1 cellular context compared by ENCODE assay signal in the genomic region with DNA sequence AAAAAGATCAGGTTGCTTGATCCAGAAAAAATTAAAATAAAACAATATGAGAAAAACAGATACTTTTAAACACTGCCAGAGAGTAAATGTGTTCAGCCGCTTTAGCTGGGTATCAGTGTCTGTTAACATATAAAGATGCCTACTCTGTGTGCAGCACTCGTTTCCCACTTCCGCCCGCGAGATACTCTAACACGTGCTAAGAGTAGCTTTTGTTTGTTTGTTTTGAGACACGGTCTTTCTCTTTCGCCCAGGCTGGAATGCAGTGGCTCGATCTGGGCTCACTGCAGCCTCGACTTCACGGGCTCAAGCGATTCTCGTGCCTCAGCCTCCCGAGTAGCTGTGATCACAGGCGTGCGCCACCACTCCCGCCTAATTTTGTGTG.
TF ChIP-seq lines count a peak whose summit lies in the region.

No MANE protein-coding gene starts in this region.

TF ChIP-seq in HepG2, 621 proteins besides CTCF, POLR2A, EP300 and RAD21 (continues in another document):
- TF ChIP-seq MXI1 (IDR thresholded peaks at IDR 0.05; ENCODE audit: borderline replicate concordance, low read depth, low read length) (0 out of 3 replicates have a peak, but pooled peaks have one; percentile 7), ZFP36L2 (CRISPR knock-in tag; IDR thresholded peaks at IDR 0.05) (no peak), TOPORS (CRISPR knock-in tag; IDR thresholded peaks at IDR 0.05) (0 out of 2 replicates have a peak, but pooled peaks have one; percentile 21), ZNF556 (CRISPR knock-in tag; IDR thresholded peaks at IDR 0.05; ENCODE audit: borderline replicate concordance) (no peak), NAIF1 (CRISPR knock-in tag; IDR thresholded peaks at IDR 0.05; ENCODE audit: borderline replicate concordance) (0 out of 2 replicates have a peak, but pooled peaks have one; percentile 14), ZFX (CRISPR knock-in tag; IDR thresholded peaks at IDR 0.05; ENCODE audit: low read depth) (no peak), ZNF432 (CRISPR knock-in tag; IDR thresholded peaks at IDR 0.05; ENCODE audit: borderline replicate concordance) (no peak), SMAD3 (CRISPR knock-in tag; IDR thresholded peaks at IDR 0.05) (no peak), BRF2 (CRISPR knock-in tag; IDR thresholded peaks at IDR 0.05) (no peak), PHF5A (CRISPR knock-in tag; IDR thresholded peaks at IDR 0.05; ENCODE audit: low read depth, unreplicated experiment) (no peak), SRY (CRISPR knock-in tag; IDR thresholded peaks at IDR 0.05) (no peak), CHD4 (IDR thresholded peaks at IDR 0.05; ENCODE audit: borderline replicate concordance, low read length) (no peak), RXRB (CRISPR knock-in tag; IDR thresholded peaks at IDR 0.05; ENCODE audit: borderline replicate concordance) (no peak), ZNF263 (CRISPR knock-in tag; IDR thresholded peaks at IDR 0.05) (no peak), ZNF180 (CRISPR knock-in tag; IDR thresholded peaks at IDR 0.05; ENCODE audit: borderline replicate concordance, low read depth) (no peak), ZMYM2 (CRISPR knock-in tag; IDR thresholded peaks at IDR 0.05) (0 out of 2 replicates have a peak, but pooled peaks have one; percentile 51), ZNF737 (CRISPR knock-in tag; IDR thresholded peaks at IDR 0.05; ENCODE audit: borderline replicate concordance) (no peak), SIN3A (IDR thresholded peaks at IDR 0.05; ENCODE audit: borderline replicate concordance, low read depth, low read length) (peak; percentile 50; the same call in 1 of the 2 replicates), NR3C1 (CRISPR knock-in tag; IDR thresholded peaks at IDR 0.05) (no peak), ZBTB37 (CRISPR knock-in tag; IDR thresholded peaks at IDR 0.05) (no peak), ZNF543 (CRISPR knock-in tag; IDR thresholded peaks at IDR 0.05) (no peak), ZNF337 (CRISPR knock-in tag; IDR thresholded peaks at IDR 0.05; ENCODE audit: borderline replicate concordance, low read depth) (no peak), HDAC1 (CRISPR knock-in tag; IDR thresholded peaks at IDR 0.05) (0 out of 2 replicates have a peak, but pooled peaks have one; percentile 31), ZNF792 (CRISPR knock-in tag; IDR thresholded peaks at IDR 0.05) (0 out of 2 replicates have a peak, but pooled peaks have one; percentile 2), ZFP1 (CRISPR knock-in tag; IDR thresholded peaks at IDR 0.05) (no peak), ZBTB7A (CRISPR knock-in tag; IDR thresholded peaks at IDR 0.05) (no peak), TARDBP (CRISPR knock-in tag; IDR thresholded peaks at IDR 0.05) (no peak), HOXA3 (CRISPR knock-in tag; IDR thresholded peaks at IDR 0.05) (no peak), MTA3 (CRISPR knock-in tag; IDR thresholded peaks at IDR 0.05) (no peak), MEIS2 (CRISPR knock-in tag; IDR thresholded peaks at IDR 0.05) (no peak), ATAD3A (CRISPR knock-in tag; IDR thresholded peaks at IDR 0.05) (no peak), ZNF503 (CRISPR knock-in tag; IDR thresholded peaks at IDR 0.05) (0 out of 2 replicates have a peak, but pooled peaks have one; percentile 2), TFAP4 (IDR thresholded peaks at IDR 0.05; ENCODE audit: borderline replicate concordance, low read depth) (no peak), FOXP1 (IDR thresholded peaks at IDR 0.05) (no peak), FOXP1 (CRISPR knock-in tag; IDR thresholded peaks at IDR 0.05) (no peak), ZNF570 (CRISPR knock-in tag; IDR thresholded peaks at IDR 0.05; ENCODE audit: borderline replicate concordance) (no peak), ZNF547 (CRISPR knock-in tag; IDR thresholded peaks at IDR 0.05) (0 out of 2 replicates have a peak, but pooled peaks have one; percentile 0), HMG20B (CRISPR knock-in tag; conservative IDR thresholded peaks at IDR 0.05) (no peak), GTF2F1 (IDR thresholded peaks at IDR 0.05; ENCODE audit: low read length) (no peak)
- TF ChIP-seq, protein P1, sequence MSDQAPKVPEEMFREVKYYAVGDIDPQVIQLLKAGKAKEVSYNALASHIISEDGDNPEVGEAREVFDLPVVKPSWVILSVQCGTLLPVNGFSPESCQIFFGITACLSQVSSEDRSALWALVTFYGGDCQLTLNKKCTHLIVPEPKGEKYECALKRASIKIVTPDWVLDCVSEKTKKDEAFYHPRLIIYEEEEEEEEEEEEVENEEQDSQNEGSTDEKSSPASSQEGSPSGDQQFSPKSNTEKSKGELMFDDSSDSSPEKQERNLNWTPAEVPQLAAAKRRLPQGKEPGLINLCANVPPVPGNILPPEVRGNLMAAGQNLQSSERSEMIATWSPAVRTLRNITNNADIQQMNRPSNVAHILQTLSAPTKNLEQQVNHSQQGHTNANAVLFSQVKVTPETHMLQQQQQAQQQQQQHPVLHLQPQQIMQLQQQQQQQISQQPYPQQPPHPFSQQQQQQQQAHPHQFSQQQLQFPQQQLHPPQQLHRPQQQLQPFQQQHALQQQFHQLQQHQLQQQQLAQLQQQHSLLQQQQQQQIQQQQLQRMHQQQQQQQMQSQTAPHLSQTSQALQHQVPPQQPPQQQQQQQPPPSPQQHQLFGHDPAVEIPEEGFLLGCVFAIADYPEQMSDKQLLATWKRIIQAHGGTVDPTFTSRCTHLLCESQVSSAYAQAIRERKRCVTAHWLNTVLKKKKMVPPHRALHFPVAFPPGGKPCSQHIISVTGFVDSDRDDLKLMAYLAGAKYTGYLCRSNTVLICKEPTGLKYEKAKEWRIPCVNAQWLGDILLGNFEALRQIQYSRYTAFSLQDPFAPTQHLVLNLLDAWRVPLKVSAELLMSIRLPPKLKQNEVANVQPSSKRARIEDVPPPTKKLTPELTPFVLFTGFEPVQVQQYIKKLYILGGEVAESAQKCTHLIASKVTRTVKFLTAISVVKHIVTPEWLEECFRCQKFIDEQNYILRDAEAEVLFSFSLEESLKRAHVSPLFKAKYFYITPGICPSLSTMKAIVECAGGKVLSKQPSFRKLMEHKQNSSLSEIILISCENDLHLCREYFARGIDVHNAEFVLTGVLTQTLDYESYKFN (CRISPR knock-in tag; conservative IDR thresholded peaks at IDR 0.05) = no peak; the same call in 1 of the 2 replicates
- TF ChIP-seq, protein P2, sequence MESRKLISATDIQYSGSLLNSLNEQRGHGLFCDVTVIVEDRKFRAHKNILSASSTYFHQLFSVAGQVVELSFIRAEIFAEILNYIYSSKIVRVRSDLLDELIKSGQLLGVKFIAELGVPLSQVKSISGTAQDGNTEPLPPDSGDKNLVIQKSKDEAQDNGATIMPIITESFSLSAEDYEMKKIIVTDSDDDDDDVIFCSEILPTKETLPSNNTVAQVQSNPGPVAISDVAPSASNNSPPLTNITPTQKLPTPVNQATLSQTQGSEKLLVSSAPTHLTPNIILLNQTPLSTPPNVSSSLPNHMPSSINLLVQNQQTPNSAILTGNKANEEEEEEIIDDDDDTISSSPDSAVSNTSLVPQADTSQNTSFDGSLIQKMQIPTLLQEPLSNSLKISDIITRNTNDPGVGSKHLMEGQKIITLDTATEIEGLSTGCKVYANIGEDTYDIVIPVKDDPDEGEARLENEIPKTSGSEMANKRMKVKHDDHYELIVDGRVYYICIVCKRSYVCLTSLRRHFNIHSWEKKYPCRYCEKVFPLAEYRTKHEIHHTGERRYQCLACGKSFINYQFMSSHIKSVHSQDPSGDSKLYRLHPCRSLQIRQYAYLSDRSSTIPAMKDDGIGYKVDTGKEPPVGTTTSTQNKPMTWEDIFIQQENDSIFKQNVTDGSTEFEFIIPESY (CRISPR knock-in tag; IDR thresholded peaks at IDR 0.05) = no peak
- TF ChIP-seq, protein P3, sequence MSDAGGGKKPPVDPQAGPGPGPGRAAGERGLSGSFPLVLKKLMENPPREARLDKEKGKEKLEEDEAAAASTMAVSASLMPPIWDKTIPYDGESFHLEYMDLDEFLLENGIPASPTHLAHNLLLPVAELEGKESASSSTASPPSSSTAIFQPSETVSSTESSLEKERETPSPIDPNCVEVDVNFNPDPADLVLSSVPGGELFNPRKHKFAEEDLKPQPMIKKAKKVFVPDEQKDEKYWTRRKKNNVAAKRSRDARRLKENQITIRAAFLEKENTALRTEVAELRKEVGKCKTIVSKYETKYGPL (CRISPR knock-in tag; IDR thresholded peaks at IDR 0.05) = no peak
- TF ChIP-seq, protein P4, sequence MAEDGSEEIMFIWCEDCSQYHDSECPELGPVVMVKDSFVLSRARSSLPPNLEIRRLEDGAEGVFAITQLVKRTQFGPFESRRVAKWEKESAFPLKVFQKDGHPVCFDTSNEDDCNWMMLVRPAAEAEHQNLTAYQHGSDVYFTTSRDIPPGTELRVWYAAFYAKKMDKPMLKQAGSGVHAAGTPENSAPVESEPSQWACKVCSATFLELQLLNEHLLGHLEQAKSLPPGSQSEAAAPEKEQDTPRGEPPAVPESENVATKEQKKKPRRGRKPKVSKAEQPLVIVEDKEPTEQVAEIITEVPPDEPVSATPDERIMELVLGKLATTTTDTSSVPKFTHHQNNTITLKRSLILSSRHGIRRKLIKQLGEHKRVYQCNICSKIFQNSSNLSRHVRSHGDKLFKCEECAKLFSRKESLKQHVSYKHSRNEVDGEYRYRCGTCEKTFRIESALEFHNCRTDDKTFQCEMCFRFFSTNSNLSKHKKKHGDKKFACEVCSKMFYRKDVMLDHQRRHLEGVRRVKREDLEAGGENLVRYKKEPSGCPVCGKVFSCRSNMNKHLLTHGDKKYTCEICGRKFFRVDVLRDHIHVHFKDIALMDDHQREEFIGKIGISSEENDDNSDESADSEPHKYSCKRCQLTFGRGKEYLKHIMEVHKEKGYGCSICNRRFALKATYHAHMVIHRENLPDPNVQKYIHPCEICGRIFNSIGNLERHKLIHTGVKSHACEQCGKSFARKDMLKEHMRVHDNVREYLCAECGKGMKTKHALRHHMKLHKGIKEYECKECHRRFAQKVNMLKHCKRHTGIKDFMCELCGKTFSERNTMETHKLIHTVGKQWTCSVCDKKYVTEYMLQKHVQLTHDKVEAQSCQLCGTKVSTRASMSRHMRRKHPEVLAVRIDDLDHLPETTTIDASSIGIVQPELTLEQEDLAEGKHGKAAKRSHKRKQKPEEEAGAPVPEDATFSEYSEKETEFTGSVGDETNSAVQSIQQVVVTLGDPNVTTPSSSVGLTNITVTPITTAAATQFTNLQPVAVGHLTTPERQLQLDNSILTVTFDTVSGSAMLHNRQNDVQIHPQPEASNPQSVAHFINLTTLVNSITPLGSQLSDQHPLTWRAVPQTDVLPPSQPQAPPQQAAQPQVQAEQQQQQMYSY (CRISPR knock-in tag; IDR thresholded peaks at IDR 0.05) = no peak
- TF ChIP-seq, protein P5, sequence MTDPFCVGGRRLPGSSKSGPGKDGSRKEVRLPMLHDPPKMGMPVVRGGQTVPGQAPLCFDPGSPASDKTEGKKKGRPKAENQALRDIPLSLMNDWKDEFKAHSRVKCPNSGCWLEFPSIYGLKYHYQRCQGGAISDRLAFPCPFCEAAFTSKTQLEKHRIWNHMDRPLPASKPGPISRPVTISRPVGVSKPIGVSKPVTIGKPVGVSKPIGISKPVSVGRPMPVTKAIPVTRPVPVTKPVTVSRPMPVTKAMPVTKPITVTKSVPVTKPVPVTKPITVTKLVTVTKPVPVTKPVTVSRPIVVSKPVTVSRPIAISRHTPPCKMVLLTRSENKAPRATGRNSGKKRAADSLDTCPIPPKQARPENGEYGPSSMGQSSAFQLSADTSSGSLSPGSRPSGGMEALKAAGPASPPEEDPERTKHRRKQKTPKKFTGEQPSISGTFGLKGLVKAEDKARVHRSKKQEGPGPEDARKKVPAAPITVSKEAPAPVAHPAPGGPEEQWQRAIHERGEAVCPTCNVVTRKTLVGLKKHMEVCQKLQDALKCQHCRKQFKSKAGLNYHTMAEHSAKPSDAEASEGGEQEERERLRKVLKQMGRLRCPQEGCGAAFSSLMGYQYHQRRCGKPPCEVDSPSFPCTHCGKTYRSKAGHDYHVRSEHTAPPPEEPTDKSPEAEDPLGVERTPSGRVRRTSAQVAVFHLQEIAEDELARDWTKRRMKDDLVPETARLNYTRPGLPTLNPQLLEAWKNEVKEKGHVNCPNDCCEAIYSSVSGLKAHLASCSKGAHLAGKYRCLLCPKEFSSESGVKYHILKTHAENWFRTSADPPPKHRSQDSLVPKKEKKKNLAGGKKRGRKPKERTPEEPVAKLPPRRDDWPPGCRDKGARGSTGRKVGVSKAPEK (CRISPR knock-in tag; IDR thresholded peaks at IDR 0.05; ENCODE audit: borderline replicate concordance) = no peak
- TF ChIP-seq, protein P6, sequence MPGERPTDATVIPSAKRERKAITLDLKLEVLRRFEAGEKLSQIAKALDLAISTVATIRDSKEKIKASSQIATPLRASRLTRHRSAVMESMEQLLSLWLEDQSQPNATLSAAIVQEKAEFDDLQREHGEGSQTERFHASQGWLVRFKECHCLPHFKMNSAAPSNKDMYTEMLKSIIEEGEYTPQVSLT (CRISPR knock-in tag; IDR thresholded peaks at IDR 0.05; ENCODE audit: borderline replicate concordance, low read depth) = no peak
